In genomic region chr7:35658602-35659201, GRCh38 we compare ENCODE assay signal across 17 cellular contexts. TPM values are rescaled to one million over a fixed set of nuclear protein-coding genes. Genes with fewer than 3 reads are reported as not detected.
A peak's percentile ranks its signal among the peaks of the same experiment; 100 is the strongest.
DNase-seq lines count a peak whose midpoint lies in the region; ATAC-seq, FAIRE-seq and TF ChIP-seq lines count a peak whose summit lies in the region.
"Had no signal": no experiment of that assay in that cellular context is flagged by ENCODE, and none has a peak within 500 bp of the region (broad histone marks: within the 10 kb centered on the region; RNA-seq: fewer than 3 reads in every experiment).

No MANE protein-coding gene starts in this region.

- no peak overlapping the region for H3K27ac ChIP-seq in right lobe of liver
- H3K27ac ChIP-seq in HepG2 (ENCODE audit: extremely low read length, insufficient read depth, low read length), result no peak overlapping the region
- H3K27ac ChIP-seq in caudate nucleus (ENCODE audit: low read depth, low read length), result peak overlapping the region; percentile 31
- peak overlapping the region; percentile 23 for H3K27ac ChIP-seq in urinary bladder (ENCODE audit: low read depth)
- no peak overlapping the region for H3K27ac ChIP-seq in left ventricle myocardium inferior (replicated peaks)
- H3K27ac ChIP-seq: SK-N-MC, stomach had no signal

- H3K4me1 ChIP-seq in right lobe of liver (peaks cover 0 to 10% (median 0%) of the 10 kb centered on the region in 4 donors), HepG2 (ENCODE audit: insufficient read depth, low read length) (peaks cover 8% of the 10 kb centered on the region; the same call in 1 of the 2 replicates), urinary bladder (ENCODE audit: insufficient read depth) (no peaks in the 10 kb centered on the region), left ventricle myocardium inferior (no peaks in the 10 kb centered on the region)

- BruUV-seq in HepG2 (replicated peaks; lab: Mats Ljungman, UMichigan), result no TSS peak

- TF ChIP-seq EP300 in HepG2 (IDR thresholded peaks at IDR 0.05; ENCODE audit: low read depth in 2 of 2, low read length in 2 of 2), result no peak
- TF ChIP-seq EP300 in HepG2 (CRISPR knock-in tag; IDR thresholded peaks at IDR 0.05; ENCODE audit: borderline replicate concordance), result no peak

- intact Hi-C loops in right lobe of liver (cut with DNase I), result no loop called here
- intact Hi-C loops in HepG2 (cut with micrococcal nuclease; ENCODE audit: unreplicated experiment), result no loop called here
- intact Hi-C loops in left ventricle myocardium inferior (cut with micrococcal nuclease), result no loop called here

- TF ChIP-seq POLR2A in right lobe of liver (IDR thresholded peaks at IDR 0.05) (no peak), HepG2 (IDR thresholded peaks at IDR 0.05; ENCODE audit: insufficient read depth in 1 of 2, low read depth in 2 of 2, low read length in 2 of 2) (no peak)

- H2AFZ ChIP-seq in HepG2 (ENCODE audit: low read length), result no peak overlapping the region

- H3K4me2 ChIP-seq in HepG2 (ENCODE audit: low read depth, low read length), result no peak overlapping the region

- POLR2A ChIA-PET in HepG2 (lab: Yijun Ruan, JAX), result no interaction called here

- H3K9ac ChIP-seq in HepG2 (ENCODE audit: insufficient read depth, low read depth, low read length), result no peak overlapping the region

- no peaks in the 10 kb centered on the region for H4K20me1 ChIP-seq in HepG2 (ENCODE audit: insufficient read depth, low read length)

- H3K27me3 ChIP-seq in right lobe of liver (no peaks in the 10 kb centered on the region), HepG2 (ENCODE audit: control insufficient read depth in 1 of 2, insufficient read depth in 2 of 2, low read length in 2 of 2) (no peaks in the 10 kb centered on the region), left ventricle myocardium inferior (ENCODE audit: low read depth) (no peaks in the 10 kb centered on the region)
- H3K27me3 ChIP-seq: stomach had no signal

- WGBS in right lobe of liver (ENCODE audit: insufficient coverage, low coverage, low lambda C conversion rate, missing lambda C conversion rate), result 61% methylated on average over 1 of the region's 1 CpG
- 94% methylated on average over 1 of the region's 1 CpG for WGBS in HepG2 (ENCODE audit: low lambda C conversion rate)
- 90% methylated on average over 1 of the region's 1 CpG for WGBS in urinary bladder

- peaks cover 4% of the 10 kb centered on the region for H3K79me2 ChIP-seq in HepG2 (ENCODE audit: insufficient read depth, low read length)

- CTCF ChIA-PET in HepG2 (lab: Yijun Ruan, JAX; ENCODE audit: low intra/inter-chr PET ratio, low total read pairs), result no interaction called here

- H3K36me3 ChIP-seq in right lobe of liver, result no peaks in the 10 kb centered on the region
- H3K36me3 ChIP-seq in HepG2 (replicated peaks in 1 of 2; ENCODE audit: control insufficient read depth in 1 of 2, insufficient read depth in 2 of 2, low read length in 2 of 2), result 0 out of 5 replicates have a peak, but pooled peaks cover 0 to 3% of the 10 kb centered on the region in 2 experiments
- peaks cover 2% of the 10 kb centered on the region for H3K36me3 ChIP-seq in urinary bladder (ENCODE audit: insufficient read depth)
- H3K36me3 ChIP-seq in left ventricle myocardium inferior, result peaks cover 24% of the 10 kb centered on the region

- H3K4me3 ChIP-seq in right lobe of liver (no peak overlapping the region), HepG2 (replicated peaks in 1 of 3; ENCODE audit: insufficient read depth in 1 of 3, low read depth in 2 of 3, low read length in 3 of 3) (no peak overlapping the region), urinary bladder (ENCODE audit: low read depth, low read length) (no peak overlapping the region), left ventricle myocardium inferior (no peak overlapping the region)
- H3K4me3 ChIP-seq: SK-N-MC, stomach had no signal

- DNase-seq in right lobe of liver (no peak), HepG2 (ENCODE audit: low spot score) (no peak), caudate nucleus (lab: John Stamatoyannopoulos, UW) (no peak), superior temporal gyrus (ENCODE audit: extremely low spot score) (no peak), left ventricle myocardium inferior (no peak), NOMO-1 treated with DMSO at 0.1 percent for 48 hours (lab: John Stamatoyannopoulos, UW; ENCODE audit: unreplicated experiment) (no peak)
- DNase-seq: activated naive CD4-positive, alpha-beta T cell treated with anti-CD3 and anti-CD28 coated beads, Interleukin-2, amount 10 ng/mL, durations not matched to agents 7 days and 5 days; Calu3; foreskin fibroblast; mesenchymal stem cell; NCI-H1092; small intestine; stomach had no signal

- ATAC-seq in right lobe of liver, result peak; percentile 41 to 73 (median 57)
- ATAC-seq in HepG2, result no peak
- peak; percentile 67 for ATAC-seq in HG02759 (IDR thresholded peaks at IDR 0.05; ENCODE audit: unreplicated experiment)

- in situ Hi-C loops in HepG2 (cut with HindIII; ENCODE audit: extremely low pct_ligation_motif_present, low pct_unique_long_range_greater_than_20kb), result no loop called here

- no peak for FAIRE-seq in HepG2 (lab: Jason Lieb, UNC)
- FAIRE-seq: bronchial epithelial cell, small intestine had no signal

- H3K9me3 ChIP-seq in right lobe of liver (no peaks in the 10 kb centered on the region), HepG2 (ENCODE audit: low read length) (no peaks in the 10 kb centered on the region), left ventricle myocardium inferior (replicated peaks) (peaks cover 10% of the 10 kb centered on the region)
- H3K9me3 ChIP-seq: stomach had no signal

- no peak for TF ChIP-seq CTCF in right lobe of liver (IDR thresholded peaks at IDR 0.05)
- TF ChIP-seq CTCF in HepG2 (CRISPR knock-in tag; IDR thresholded peaks at IDR 0.05), result no peak
- TF ChIP-seq CTCF in left ventricle myocardium inferior (IDR thresholded peaks at IDR 0.05; ENCODE audit: borderline replicate concordance), result no peak

- TF ChIP-seq RAD21 in HepG2 (CRISPR knock-in tag; IDR thresholded peaks at IDR 0.05), result no peak

TF ChIP-seq in HepG2, 621 proteins besides CTCF, POLR2A, EP300 and RAD21:
- TF ChIP-seq RXRA (CRISPR knock-in tag; IDR thresholded peaks at IDR 0.05), result no peak
- TF ChIP-seq ZBTB3 (CRISPR knock-in tag; IDR thresholded peaks at IDR 0.05; ENCODE audit: borderline replicate concordance, low read depth), result no peak
- no peak for TF ChIP-seq ZNF468 (CRISPR knock-in tag; IDR thresholded peaks at IDR 0.05)
- TF ChIP-seq ZBTB42 (CRISPR knock-in tag; IDR thresholded peaks at IDR 0.05), result no peak
- TF ChIP-seq DRAP1 (CRISPR knock-in tag; IDR thresholded peaks at IDR 0.05), result no peak
- TF ChIP-seq TERF1 (CRISPR knock-in tag; IDR thresholded peaks at IDR 0.05), result no peak
- TF ChIP-seq ZNF383 (CRISPR knock-in tag; IDR thresholded peaks at IDR 0.05; ENCODE audit: borderline replicate concordance), result no peak
- no peak for TF ChIP-seq HOXA7 (CRISPR knock-in tag; IDR thresholded peaks at IDR 0.05)
- no peak for TF ChIP-seq ZFY (CRISPR knock-in tag; IDR thresholded peaks at IDR 0.05)
- no peak for TF ChIP-seq NR2F6 (IDR thresholded peaks at IDR 0.05)
- TF ChIP-seq NR2F6 (CRISPR knock-in tag; IDR thresholded peaks at IDR 0.05), result no peak
- TF ChIP-seq NRL (CRISPR knock-in tag; IDR thresholded peaks at IDR 0.05; ENCODE audit: borderline replicate concordance), result no peak
- TF ChIP-seq MYC (CRISPR knock-in tag; IDR thresholded peaks at IDR 0.05; ENCODE audit: borderline replicate concordance), result no peak
- no peak for TF ChIP-seq EZH2 (conservative IDR thresholded peaks at IDR 0.05; ENCODE audit: low read depth, low read length)

RNA-seq across cellular contexts. Expression of gene HERPUD2, which starts 36.2 kb away (rescaled TPM):
- total RNA-seq in right lobe of liver, result 10 to 100 TPM; 15.4 to 26.7 (median 20.6) TPM
- 10.4 and 10.7 TPM in 2 replicates for total RNA-seq in HepG2 (2016; rRNA removed; fragmentation: Illumina TruSeq; extraction: Trizol)
- total RNA-seq in HepG2 (2016; cell fraction: cytosol; rRNA removed; fragmentation: Illumina TruSeq; extraction: Trizol; ENCODE audit: low read depth), result 4.8 and 6.9 TPM in 2 replicates
- total RNA-seq in HepG2 (2016; cell fraction: insoluble cytoplasmic fraction; rRNA removed; fragmentation: Illumina TruSeq; extraction: Trizol), result 8.1 and 9.2 TPM in 2 replicates
- 8.7 and 11.4 TPM in 2 replicates for total RNA-seq in HepG2 (2016; cell fraction: membrane; rRNA removed; fragmentation: Illumina TruSeq; extraction: Trizol)
- 7.9 and 9.8 TPM in 2 replicates for total RNA-seq in HepG2 (2016; cell fraction: nucleus; rRNA removed; fragmentation: Illumina TruSeq; extraction: Trizol)
- 38.6 and 41.5 TPM in 2 replicates for polyA plus RNA-seq in HepG2 (2011; rRNA removed)
- polyA plus RNA-seq in HepG2 (2011; cell fraction: cytosol; rRNA removed), result 25.1 and 28.9 TPM in 2 replicates
- 15.1 and 15.2 TPM in 2 replicates for polyA plus RNA-seq in HepG2 (2011; cell fraction: nucleus; rRNA removed)
- 14.4 and 14.8 TPM in 2 replicates for polyA plus RNA-seq in HepG2 (2012)
- 1.7 and 2.5 TPM in 2 replicates for polyA plus RNA-seq in HepG2 (2016; cell fraction: cytosol; fragmentation: Illumina TruSeq; extraction: Trizol; ENCODE audit: low read depth)
- 11.0 and 11.1 TPM in 2 replicates for polyA plus RNA-seq in HepG2 (2016; cell fraction: insoluble cytoplasmic fraction; fragmentation: Illumina TruSeq; extraction: Trizol; ENCODE audit: low read depth)
- 5.4 and 5.8 TPM in 2 replicates for polyA plus RNA-seq in HepG2 (2016; cell fraction: membrane; fragmentation: Illumina TruSeq; extraction: Trizol; ENCODE audit: low read depth)
- polyA plus RNA-seq in HepG2 (2016; cell fraction: nucleus; fragmentation: Illumina TruSeq; extraction: Trizol; ENCODE audit: insufficient read depth, low read depth), result 9.9 and 12.3 TPM in 2 replicates
- 67.6 and 68.6 TPM in 2 replicates for polyA minus RNA-seq in HepG2 (2011; rRNA and poly(A)+ RNA removed; ENCODE audit: low replicate concordance)
- polyA minus RNA-seq in HepG2 (2011; cell fraction: cytosol; rRNA and poly(A)+ RNA removed), result 21.0 and 26.4 TPM in 2 replicates
- polyA minus RNA-seq in HepG2 (2011; cell fraction: nucleus; rRNA and poly(A)+ RNA removed), result 38.2 and 43.6 TPM in 2 replicates
- 27.4 TPM for total RNA-seq in urinary bladder
- polyA plus RNA-seq in urinary bladder, result 24.6 TPM
- total RNA-seq in left ventricle myocardium inferior, result 13.6 TPM

Comparison
In these comparisons a context has a peak if more than half of its experiments do, and no peak if none do; other contexts are left out.
1. H3K27ac ChIP-seq: peak in caudate nucleus (single experiment) and urinary bladder (single experiment); none in right lobe of liver (0 of 3), HepG2 (single experiment) and left ventricle myocardium inferior (single experiment).